ENCODE assay signal across 21 cellular contexts in the genomic region with DNA sequence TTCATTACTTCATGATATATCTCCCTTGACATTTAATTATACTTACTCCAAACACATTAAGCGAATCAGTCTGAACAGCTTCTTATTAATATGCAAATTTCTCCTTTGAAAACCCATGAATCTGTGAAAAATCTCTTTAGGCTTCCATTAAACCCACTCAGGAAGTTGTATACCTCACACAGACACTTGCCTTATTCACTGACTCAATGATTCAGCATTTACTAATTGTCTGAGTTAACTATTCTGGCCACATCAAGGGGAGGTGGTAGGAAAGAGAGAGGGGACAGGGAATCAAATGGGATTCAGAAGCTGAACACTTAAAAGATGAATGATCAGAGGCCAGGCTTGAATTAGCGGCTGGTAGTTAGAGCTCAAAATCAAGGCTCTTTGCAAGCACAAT.
"Had no signal": no experiment of that assay in that cellular context is flagged by ENCODE, and none has a peak within 500 bp of the region (broad histone marks: within the 10 kb centered on the region; RNA-seq: fewer than 3 reads in every experiment).

No MANE protein-coding gene starts in this region.

- H2AFZ ChIP-seq: parathyroid adenoma had no signal

- H3K4me3 Mint-ChIP-seq: dendritic cell treated with granulocyte-macrophage colony-stimulating factor and Interleukin-4, amounts not matched to agents 40 ng/mL and 50 ng/mL, for 4 days; effector memory CD8-positive, alpha-beta T cell; nephron; stimulated activated naive B cell treated with anti-CD40 and anti-IgM and Interleukin-4, amounts not matched to agents 10 μg/mL and 1 μg/mL and 100 μg/mL, for 72 hours; stimulated activated naive CD8-positive, alpha-beta T cell treated with anti-CD3 and anti-CD28 coated beads, Interleukin-15, amount 100 ng/mL, for 72 hours had no signal

- H3K9ac ChIP-seq: parathyroid adenoma had no signal

- H3K4me3 ChIP-seq: esophagus squamous epithelium, lung, psoas muscle, thoracic aorta had no signal

- H3K4me1 ChIP-seq: esophagus squamous epithelium, parathyroid adenoma, psoas muscle had no signal

- H3K27ac ChIP-seq: epithelial cell of prostate, esophagus squamous epithelium, parathyroid adenoma, psoas muscle, thoracic aorta had no signal

- H3K79me2 ChIP-seq: parathyroid adenoma had no signal

- H3K36me3 Mint-ChIP-seq: stimulated activated naive B cell treated with anti-CD40 and anti-IgM and Interleukin-4, amounts not matched to agents 10 μg/mL and 1 μg/mL and 100 μg/mL, for 72 hours had no signal

- H3K27ac Mint-ChIP-seq: dendritic cell treated with granulocyte-macrophage colony-stimulating factor and Interleukin-4, amounts not matched to agents 40 ng/mL and 50 ng/mL, for 4 days; effector memory CD8-positive, alpha-beta T cell; nephron; stimulated activated naive B cell treated with anti-CD40 and anti-IgM and Interleukin-4, amounts not matched to agents 10 μg/mL and 1 μg/mL and 100 μg/mL, for 72 hours; stimulated activated naive CD8-positive, alpha-beta T cell treated with anti-CD3 and anti-CD28 coated beads, Interleukin-15, amount 100 ng/mL, for 72 hours had no signal

- FAIRE-seq: kidney, urothelium cell line had no signal

- DNase-seq: effector memory CD8-positive, alpha-beta T cell; esophagus squamous epithelium; foreskin fibroblast; kidney; left colon; left ventricle myocardium superior; mesenchymal stem cell; midbrain; psoas muscle; stimulated activated CD4-positive, alpha-beta T cell treated with anti-CD3 and anti-CD28 coated beads, Interleukin-2, amount 100 ng/mL, for 24 hours; stimulated activated CD4-positive, alpha-beta T cell treated with anti-CD3 and anti-CD28 coated beads, Interleukin-4, amount 100 ng/mL, for 4 hours; stimulated activated naive B cell treated with anti-CD40 and anti-IgM and Interleukin-4, amounts not matched to agents 10 μg/mL and 1 μg/mL and 100 μg/mL, for 72 hours; stimulated activated naive CD8-positive, alpha-beta T cell treated with anti-CD3 and anti-CD28 coated beads, Interleukin-15, amount 100 ng/mL, for 72 hours; trophoblast cell had no signal

- H3K27me3 Mint-ChIP-seq: dendritic cell treated with granulocyte-macrophage colony-stimulating factor and Interleukin-4, amounts not matched to agents 40 ng/mL and 50 ng/mL, for 4 days had no signal

- H3K4me1 Mint-ChIP-seq: stimulated activated naive B cell treated with anti-CD40 and anti-IgM and Interleukin-4, amounts not matched to agents 10 μg/mL and 1 μg/mL and 100 μg/mL, for 72 hours; stimulated activated naive CD8-positive, alpha-beta T cell treated with anti-CD3 and anti-CD28 coated beads, Interleukin-15, amount 100 ng/mL, for 72 hours had no signal

- H3K36me3 ChIP-seq: esophagus squamous epithelium, thoracic aorta had no signal
